ENCODE assay signal across 18 cellular contexts in genomic region chrX:125786306-125786705, GRCh38.
A peak's percentile ranks its signal among the peaks of the same experiment; 100 is the strongest.
DNase-seq lines count a peak whose midpoint lies in the region; ATAC-seq, FAIRE-seq and TF ChIP-seq lines count a peak whose summit lies in the region.
"Had no signal": no experiment of that assay in that cellular context is flagged by ENCODE, and none has a peak within 500 bp of the region (broad histone marks: within the 10 kb centered on the region; RNA-seq: fewer than 3 reads in every experiment).

No MANE protein-coding gene starts in this region.

- H2AFZ ChIP-seq in HepG2 (ENCODE audit: low read length), result no peak overlapping the region

- no peak overlapping the region for H3K4me2 ChIP-seq in HepG2 (ENCODE audit: low read depth, low read length)

- 0% methylated on average over 1 of the region's 2 CpGs for WGBS in HepG2 (ENCODE audit: low lambda C conversion rate)

- no peak overlapping the region for H3K27ac ChIP-seq in HepG2 (ENCODE audit: extremely low read length, insufficient read depth, low read length)
- H3K27ac ChIP-seq: HL-60 had no signal

- intact Hi-C loops in HepG2 (cut with micrococcal nuclease; ENCODE audit: unreplicated experiment), result no loop called here

- H3K36me3 ChIP-seq in MG63, result no peaks in the 10 kb centered on the region
- H3K36me3 ChIP-seq in HepG2 (replicated peaks in 1 of 2; ENCODE audit: control insufficient read depth in 1 of 2, insufficient read depth in 2 of 2, low read length in 2 of 2), result no peaks in the 10 kb centered on the region

- H3K4me3 ChIP-seq in MG63, result no peak overlapping the region
- H3K4me3 ChIP-seq in astrocyte of the spinal cord (ENCODE audit: low read depth, low read length), result no peak overlapping the region
- H3K4me3 ChIP-seq in HepG2 (replicated peaks in 1 of 3; ENCODE audit: insufficient read depth in 1 of 3, low read depth in 2 of 3, low read length in 3 of 3), result no peak overlapping the region

- H3K9ac ChIP-seq in HepG2 (ENCODE audit: insufficient read depth, low read depth, low read length), result no peak overlapping the region

- no peak for TF ChIP-seq RAD21 in HepG2 (CRISPR knock-in tag; IDR thresholded peaks at IDR 0.05)

- TF ChIP-seq EP300 in HepG2 (IDR thresholded peaks at IDR 0.05; ENCODE audit: low read depth in 2 of 2, low read length in 2 of 2) (no peak), HepG2 (CRISPR knock-in tag; IDR thresholded peaks at IDR 0.05; ENCODE audit: borderline replicate concordance) (no peak)

- no peak for FAIRE-seq in HepG2 (lab: Jason Lieb, UNC)
- FAIRE-seq: A204.1, GM12892, GM19239, H1 had no signal

- H3K27me3 ChIP-seq in MG63 (no peaks in the 10 kb centered on the region), HepG2 (ENCODE audit: control insufficient read depth in 1 of 2, insufficient read depth in 2 of 2, low read length in 2 of 2) (no peaks in the 10 kb centered on the region)

- DNase-seq in MG63 (peak; percentile 56), astrocyte of the spinal cord (ENCODE audit: low read depth, low spot score) (peak; percentile 48), left kidney (ENCODE audit: low read depth, low spot score) (peak; percentile 0), renal cortical epithelial cell (ENCODE audit: low read depth) (peak; percentile 35), HepG2 (ENCODE audit: low spot score) (no peak), NCI-H2196 (lab: John Stamatoyannopoulos, UW; ENCODE audit: unreplicated experiment) (no peak), NCI-H2081 (lab: John Stamatoyannopoulos, UW) (no peak)
- DNase-seq: C1 segment of cervical spinal cord; CD4-positive, alpha-beta T cell; DMS79; GDM1; HCEC 1CT; HFFc6 had no signal

- ATAC-seq in HepG2, result no peak

- CTCF ChIA-PET in HepG2 (lab: Yijun Ruan, JAX; ENCODE audit: low intra/inter-chr PET ratio, low total read pairs), result no interaction called here

- H3K9me3 ChIP-seq in MG63 (no peaks in the 10 kb centered on the region), HepG2 (ENCODE audit: low read length) (peaks cover 4% of the 10 kb centered on the region; the same call in 1 of the 2 replicates)

- POLR2A ChIA-PET in HepG2 (lab: Yijun Ruan, JAX), result no interaction called here

- no peaks in the 10 kb centered on the region for H3K79me2 ChIP-seq in HepG2 (ENCODE audit: insufficient read depth, low read length)

- no TSS peak for BruUV-seq in HepG2 (replicated peaks; lab: Mats Ljungman, UMichigan)

- in situ Hi-C loops in astrocyte of the spinal cord (cut with HindIII; ENCODE audit: low sequenced_read_pairs) (no loop called here), HepG2 (cut with HindIII; ENCODE audit: extremely low pct_ligation_motif_present, low pct_unique_long_range_greater_than_20kb) (no loop called here)

- TF ChIP-seq CTCF in astrocyte of the spinal cord (IDR thresholded peaks at IDR 0.05; ENCODE audit: low read depth, low read length) (no peak), HepG2 (CRISPR knock-in tag; IDR thresholded peaks at IDR 0.05) (no peak)

- H4K20me1 ChIP-seq in HepG2 (ENCODE audit: insufficient read depth, low read length), result no peaks in the 10 kb centered on the region

- H3K4me1 ChIP-seq in HepG2 (ENCODE audit: insufficient read depth, low read length), result no peaks in the 10 kb centered on the region

- TF ChIP-seq POLR2A in HepG2 (IDR thresholded peaks at IDR 0.05; ENCODE audit: insufficient read depth in 1 of 2, low read depth in 2 of 2, low read length in 2 of 2), result no peak

TF ChIP-seq in HepG2, 621 proteins besides CTCF, POLR2A, EP300 and RAD21:
- TF ChIP-seq MYC (CRISPR knock-in tag; IDR thresholded peaks at IDR 0.05; ENCODE audit: borderline replicate concordance), result no peak
- TF ChIP-seq ZNF292 (CRISPR knock-in tag; IDR thresholded peaks at IDR 0.05; ENCODE audit: borderline replicate concordance, low read depth), result no peak
- TF ChIP-seq CEBPB (IDR thresholded peaks at IDR 0.05; ENCODE audit: borderline replicate concordance, low read depth, low read length), result no peak
- TF ChIP-seq PCBP1 (IDR thresholded peaks at IDR 0.05; ENCODE audit: borderline replicate concordance, low read depth, low read length), result no peak

Comparison
In these comparisons a context has a peak if more than half of its experiments do, and no peak if none do; other contexts are left out.
1. DNase-seq: peak in MG63 (single experiment), astrocyte of the spinal cord (single experiment), left kidney (single experiment) and renal cortical epithelial cell (single experiment); none in HepG2 (single experiment), NCI-H2196 (single experiment) and NCI-H2081 (0 of 2).